15 cellular contexts compared by ENCODE assay signal in genomic region chr7:40490603-40490924, GRCh38.
DNase-seq lines count a peak whose midpoint lies in the region; ATAC-seq and TF ChIP-seq lines count a peak whose summit lies in the region.
"Had no signal": no experiment of that assay in that cellular context is flagged by ENCODE, and none has a peak within 500 bp of the region (broad histone marks: within the 10 kb centered on the region; RNA-seq: fewer than 3 reads in every experiment).

No MANE protein-coding gene starts in this region.

- H3K36me3 Mint-ChIP-seq in mesothelial cell of epicardium: peaks cover 40% of the 10 kb centered on the region

- H3K79me2 ChIP-seq in SK-N-SH (ENCODE audit: insufficient read depth) (peaks cover 90% of the 10 kb centered on the region), mesendoderm (ENCODE audit: control insufficient read depth, insufficient read depth, low read length) (no peaks in the 10 kb centered on the region), OCI-LY7 (ENCODE audit: insufficient read depth, low read depth, low read length) (no peaks in the 10 kb centered on the region)

- no peak for ATAC-seq in GM18498 (IDR thresholded peaks at IDR 0.05; ENCODE audit: unreplicated experiment)
- ATAC-seq: HepG2 had no signal

- H3K79me1 ChIP-seq in mesendoderm (ENCODE audit: low read length): no peaks in the 10 kb centered on the region

- BruUV-seq in OCI-LY7 (replicated peaks; lab: Mats Ljungman, UMichigan): no TSS peak

- no peak overlapping the region for H3K4me3 Mint-ChIP-seq in mesothelial cell of epicardium
- H3K4me3 Mint-ChIP-seq: B cell; CD4-positive, alpha-beta T cell had no signal

- CTCF ChIA-PET in SK-N-SH (lab: Yijun Ruan, JAX): no interaction called here
- CTCF ChIA-PET in OCI-LY7 (lab: Charles Lee; ENCODE audit: unreplicated experiment): no interaction called here

- H3K9ac ChIP-seq in SK-N-SH: peak overlapping the region; percentile 53; the same call in 1 of the 2 replicates
- no peak overlapping the region for H3K9ac ChIP-seq in mesendoderm (ENCODE audit: low read length)

- TF ChIP-seq EP300 in SK-N-SH (IDR thresholded peaks at IDR 0.05; ENCODE audit: borderline replicate concordance in 1 of 2, low read depth in 1 of 2, low read length in 1 of 2): peak in 1 of 2 experiments; percentile 98; a peak in 3 of 4 replicates

- no peak overlapping the region for H2BK15ac ChIP-seq in mesendoderm (replicated peaks; ENCODE audit: low read depth)

- no peak overlapping the region for H2AFZ ChIP-seq in SK-N-SH (ENCODE audit: low read depth)
- H2AFZ ChIP-seq in OCI-LY7 (ENCODE audit: low read length): no peak overlapping the region

- no peak overlapping the region for H3K4me3 ChIP-seq in SK-N-SH (ENCODE audit: low read depth in 2 of 2, low read length in 1 of 2)
- no peak overlapping the region for H3K4me3 ChIP-seq in mesendoderm (ENCODE audit: low read length)
- no peak overlapping the region for H3K4me3 ChIP-seq in OCI-LY7 (ENCODE audit: low read depth, low read length, poor library complexity, severe bottlenecking)
- H3K4me3 ChIP-seq: HAP-1 had no signal

- H3K4me1 Mint-ChIP-seq in mesothelial cell of epicardium: peaks cover 29% of the 10 kb centered on the region
- H3K4me1 Mint-ChIP-seq: B cell had no signal

- H3K56ac ChIP-seq in mesendoderm (ENCODE audit: low read length): no peak overlapping the region

- H3K9me2 ChIP-seq in SK-N-SH (no peaks in the 10 kb centered on the region), OCI-LY7 (ENCODE audit: insufficient read depth, low read length) (no peaks in the 10 kb centered on the region)

- H3K4me1 ChIP-seq in SK-N-SH (ENCODE audit: control insufficient read depth in 1 of 2, insufficient read depth in 2 of 2, low read depth in 1 of 2, low read length in 1 of 2): peaks cover 7 to 20% of the 10 kb centered on the region in 2 experiments
- H3K4me1 ChIP-seq in mesendoderm (ENCODE audit: control insufficient read depth, low read depth, low read length): no peaks in the 10 kb centered on the region
- H3K4me1 ChIP-seq in OCI-LY7 (ENCODE audit: insufficient read depth, low read length, poor library complexity, severe bottlenecking): no peaks in the 10 kb centered on the region
- H3K4me1 ChIP-seq: HAP-1 had no signal

- no peak overlapping the region for H2AK5ac ChIP-seq in mesendoderm (ENCODE audit: low read length)

- H3K36me3 ChIP-seq in SK-N-SH (replicated peaks in 1 of 2; ENCODE audit: control insufficient read depth in 1 of 2, insufficient read depth in 2 of 2, low read length in 1 of 2) (peaks cover 12 to 68% of the 10 kb centered on the region in 2 experiments), mesendoderm (ENCODE audit: control insufficient read depth, insufficient read depth, low read length) (no peaks in the 10 kb centered on the region), OCI-LY7 (ENCODE audit: insufficient read depth, low read length) (no peaks in the 10 kb centered on the region)
- H3K36me3 ChIP-seq: HAP-1 had no signal

- no peak overlapping the region for H3K4ac ChIP-seq in mesendoderm (ENCODE audit: low read depth, low read length)

- no peak overlapping the region for H2BK5ac ChIP-seq in mesendoderm (ENCODE audit: low read length)

- H4K20me1 ChIP-seq in SK-N-SH (ENCODE audit: insufficient read depth) (no peaks in the 10 kb centered on the region), OCI-LY7 (ENCODE audit: insufficient read depth, low read length) (no peaks in the 10 kb centered on the region)

- no peak overlapping the region for H4K5ac ChIP-seq in mesendoderm (ENCODE audit: low read length)

- peaks cover 38% of the 10 kb centered on the region for H3K9me3 Mint-ChIP-seq in mesothelial cell of epicardium

- H3K23ac ChIP-seq in mesendoderm (ENCODE audit: low read length): no peak overlapping the region

- TF ChIP-seq CTCF in SK-N-SH (IDR thresholded peaks at IDR 0.05) (no peak), mesothelial cell of epicardium (IDR thresholded peaks at IDR 0.05; ENCODE audit: unreplicated experiment) (no peak), OCI-LY7 (conservative IDR thresholded peaks at IDR 0.05; ENCODE audit: low read length) (no peak)

- intact Hi-C loops in OCI-LY7 (cut with micrococcal nuclease; ENCODE audit: unreplicated experiment): no loop called here

- peak overlapping the region; percentile 88 to 97 for H3K27ac ChIP-seq in SK-N-SH (ENCODE audit: low read depth in 2 of 2, low read length in 1 of 2)
- no peak overlapping the region for H3K27ac ChIP-seq in mesendoderm (ENCODE audit: low read depth, low read length)
- no peak overlapping the region for H3K27ac ChIP-seq in OCI-LY7 (ENCODE audit: low read depth, low read length, poor library complexity, severe bottlenecking)

- POLR2A ChIA-PET in SK-N-SH (lab: Yijun Ruan, JAX): no interaction called here
- POLR2A ChIA-PET in OCI-LY7 (lab: Charles Lee): no interaction called here

- DNase-seq in GM03348 (ENCODE audit: low spot score): peak; percentile 26
- DNase-seq in SK-N-SH: no peak
- DNase-seq in dedifferentiated amniotic fluid mesenchymal stem cell (ENCODE audit: extremely low spot score): peak; percentile 55
- no peak for DNase-seq in mesothelial cell of epicardium (ENCODE audit: low spot score in 2 of 2, unreplicated experiment in 2 of 2)
- DNase-seq in mesendoderm: no peak
- no peak for DNase-seq in OCI-LY7 (ENCODE audit: low spot score)
- no peak for DNase-seq in SKM-1 treated with dmso at 0.1 percent for 144 hours (lab: John Stamatoyannopoulos, UW; ENCODE audit: unreplicated experiment)
- DNase-seq: ACHN; CD4-positive, alpha-beta T cell; DMS79 treated with DMSO at 0.1 percent for 48 hours; GOT3 had no signal

- no peak overlapping the region for H3K18ac ChIP-seq in mesendoderm (ENCODE audit: low read length)

- no peak for TF ChIP-seq RAD21 in SK-N-SH (IDR thresholded peaks at IDR 0.05; ENCODE audit: low read length)

- H3K4me2 ChIP-seq in SK-N-SH (peak overlapping the region; percentile 33), mesendoderm (ENCODE audit: low read length) (no peak overlapping the region), OCI-LY7 (ENCODE audit: low read length) (no peak overlapping the region)

- no peaks in the 10 kb centered on the region for H3K27me3 ChIP-seq in SK-N-SH (ENCODE audit: insufficient read depth)
- no peaks in the 10 kb centered on the region for H3K27me3 ChIP-seq in mesendoderm (ENCODE audit: insufficient read depth, low read length, poor library complexity)

- H2BK120ac ChIP-seq in mesendoderm (ENCODE audit: low read depth, low read length): no peak overlapping the region

- peaks cover 25% of the 10 kb centered on the region for H3K9me3 ChIP-seq in SK-N-SH
- H3K9me3 ChIP-seq in OCI-LY7 (ENCODE audit: low read length): no peaks in the 10 kb centered on the region
- H3K9me3 ChIP-seq: HAP-1 had no signal

- peak overlapping the region; percentile 3 for H3K27ac Mint-ChIP-seq in mesothelial cell of epicardium
- H3K27ac Mint-ChIP-seq: B cell; CD4-positive, alpha-beta T cell had no signal

- H4K8ac ChIP-seq in mesendoderm (ENCODE audit: low read depth, low read length): no peak overlapping the region

- H3F3A ChIP-seq in SK-N-SH (replicated peaks; ENCODE audit: insufficient read depth): peaks cover 81% of the 10 kb centered on the region

- H3K27me3 Mint-ChIP-seq in mesothelial cell of epicardium (ENCODE audit: low read depth): no peaks in the 10 kb centered on the region
- H3K27me3 Mint-ChIP-seq: B cell; CD4-positive, alpha-beta T cell had no signal

TF ChIP-seq in SK-N-SH, 30 proteins besides CTCF, POLR2A, EP300 and RAD21 (continues in another document):
- TF ChIP-seq NRF1 (IDR thresholded peaks at IDR 0.05; ENCODE audit: low read depth, low read length) (no peak), MAX (IDR thresholded peaks at IDR 0.05; ENCODE audit: low read depth) (0 out of 2 replicates have a peak, but pooled peaks have one; percentile 14), SIN3A (IDR thresholded peaks at IDR 0.05; ENCODE audit: borderline replicate concordance, low read depth, low read length) (no peak), MEF2A (IDR thresholded peaks at IDR 0.05; ENCODE audit: borderline replicate concordance, low read depth) (peak; percentile 53; the same call in 1 of the 2 replicates), FOXM1 (IDR thresholded peaks at IDR 0.05; ENCODE audit: low read depth) (peak; percentile 92), NFIC (IDR thresholded peaks at IDR 0.05; ENCODE audit: borderline replicate concordance) (peak; percentile 71; the same call in 1 of the 2 replicates), EZH2phosphoT487 (IDR thresholded peaks at IDR 0.05; ENCODE audit: borderline replicate concordance, low read depth) (no peak), TCF12 (IDR thresholded peaks at IDR 0.05) (peak; percentile 98), TEAD4 (IDR thresholded peaks at IDR 0.05; ENCODE audit: borderline replicate concordance, insufficient read depth) (peak; percentile 83), YY1 (IDR thresholded peaks at IDR 0.05; ENCODE audit: low read depth) (peak; percentile 65; the same call in 1 of the 2 replicates), TAF1 (IDR thresholded peaks at IDR 0.05; ENCODE audit: borderline replicate concordance, low read depth, low read length) (0 out of 2 replicates have a peak, but pooled peaks have one; percentile 29), USF2 (IDR thresholded peaks at IDR 0.05; ENCODE audit: borderline replicate concordance, low read depth, low read length) (no peak), JUND (IDR thresholded peaks at IDR 0.05) (peak; percentile 87), USF1 (IDR thresholded peaks at IDR 0.05; ENCODE audit: borderline replicate concordance, low read depth) (no peak), POLR2AphosphoS5 (IDR thresholded peaks at IDR 0.05; ENCODE audit: low read depth, low read length) (peak; percentile 9; the same call in 1 of the 2 replicates)

Comparison
In these comparisons a context has a peak if more than half of its experiments do, and no peak if none do; other contexts are left out.
1. DNase-seq: peak in GM03348 (single experiment) and dedifferentiated amniotic fluid mesenchymal stem cell (single experiment); none in SK-N-SH (single experiment), mesothelial cell of epicardium (0 of 2), mesendoderm (single experiment), OCI-LY7 (single experiment) and SKM-1 treated with dmso at 0.1 percent for 144 hours (single experiment).
2. H3K27ac ChIP-seq: peak in SK-N-SH (2 of 2); none in mesendoderm (single experiment) and OCI-LY7 (single experiment).